Comparison of ENCODE assay signal across 32 cellular contexts in the genomic region with DNA sequence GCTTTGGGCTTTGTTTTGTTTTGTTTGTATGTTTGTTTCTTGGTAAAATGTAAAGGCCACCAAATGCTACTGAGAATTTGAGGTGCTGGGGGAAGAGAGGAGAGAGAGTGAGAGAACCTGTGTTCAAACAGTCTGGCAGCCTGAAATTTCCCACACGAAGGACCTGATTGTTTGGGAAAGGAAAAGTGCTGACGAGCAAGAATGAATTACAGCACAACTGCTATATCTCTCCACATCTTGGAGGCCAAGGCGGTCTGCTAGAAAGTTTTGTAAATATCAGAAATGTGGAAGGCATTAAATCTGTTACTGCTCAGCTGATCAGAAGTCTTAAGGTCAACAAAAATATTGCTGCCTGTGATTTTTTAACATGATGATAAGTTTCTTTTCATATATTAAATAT.
DNase-seq lines count a peak whose midpoint lies in the region; ATAC-seq, FAIRE-seq and TF ChIP-seq lines count a peak whose summit lies in the region.
"Had no signal": no experiment of that assay in that cellular context is flagged by ENCODE, and none has a peak within 500 bp of the region (broad histone marks: within the 10 kb centered on the region; RNA-seq: fewer than 3 reads in every experiment).

No MANE protein-coding gene starts in this region.

- in situ Hi-C loops in HepG2 (cut with HindIII; ENCODE audit: extremely low pct_ligation_motif_present, low pct_unique_long_range_greater_than_20kb): no loop called here

- peaks cover 2% of the 10 kb centered on the region for H3K79me1 ChIP-seq in trophoblast cell (ENCODE audit: low read length)

- no peak overlapping the region for H2AFZ ChIP-seq in HepG2 (ENCODE audit: low read length)
- H2AFZ ChIP-seq in hepatocyte: no peak overlapping the region
- H2AFZ ChIP-seq in trophoblast cell (ENCODE audit: insufficient read depth, low read length, poor library complexity): no peak overlapping the region
- H2AFZ ChIP-seq: GM23248, PC-9 had no signal

- no peak overlapping the region for H3K18ac ChIP-seq in trophoblast cell (ENCODE audit: low read length)

- BruUV-seq in HepG2 (replicated peaks; lab: Mats Ljungman, UMichigan): no TSS peak

- H3K79me2 ChIP-seq in HepG2 (ENCODE audit: insufficient read depth, low read length) (no peaks in the 10 kb centered on the region), hepatocyte (peaks cover 12% of the 10 kb centered on the region), trophoblast cell (ENCODE audit: control insufficient read depth, insufficient read depth, low read length, poor library complexity) (peaks cover 3% of the 10 kb centered on the region)

- H3K9me2 ChIP-seq in hepatocyte (replicated peaks; ENCODE audit: insufficient read depth): no peaks in the 10 kb centered on the region

- POLR2A ChIA-PET in HepG2 (lab: Yijun Ruan, JAX): no interaction called here

- 13% methylated on average over 3 of the region's 3 CpGs for WGBS in HepG2 (ENCODE audit: low lambda C conversion rate)
- 52% methylated on average over 3 of the region's 3 CpGs for WGBS in right lobe of liver (ENCODE audit: insufficient coverage, low coverage, low lambda C conversion rate, missing lambda C conversion rate)
- 33% methylated on average over 3 of the region's 3 CpGs for WGBS in hepatocyte (ENCODE audit: low lambda C conversion rate, missing lambda C conversion rate)
- WGBS in trophoblast cell (ENCODE audit: extremely low coverage, insufficient coverage, insufficient read length): no CpG with 5 or more reads among the region's 3 CpGs

- TF ChIP-seq POLR2A in HepG2 (IDR thresholded peaks at IDR 0.05; ENCODE audit: insufficient read depth in 1 of 2, low read depth in 2 of 2, low read length in 2 of 2) (no peak), right lobe of liver (IDR thresholded peaks at IDR 0.05) (no peak)

- H3K36me3 ChIP-seq in HepG2 (replicated peaks in 1 of 2; ENCODE audit: control insufficient read depth in 1 of 2, insufficient read depth in 2 of 2, low read length in 2 of 2) (no peaks in the 10 kb centered on the region), right lobe of liver (no peaks in the 10 kb centered on the region), hepatocyte (replicated peaks; ENCODE audit: insufficient read depth, low read depth) (no peaks in the 10 kb centered on the region), trophoblast cell (ENCODE audit: control insufficient read depth in 1 of 2, insufficient read depth in 2 of 2, low read length in 2 of 2) (peaks cover 3 to 6% of the 10 kb centered on the region in 2 experiments)
- H3K36me3 ChIP-seq: esophagus muscularis mucosa had no signal

- H3K27me3 ChIP-seq in HepG2 (ENCODE audit: control insufficient read depth in 1 of 2, insufficient read depth in 2 of 2, low read length in 2 of 2) (peaks cover 0 to 6% of the 10 kb centered on the region in 2 experiments; a peak in 1 of 5 replicates), right lobe of liver (no peaks in the 10 kb centered on the region), hepatocyte (no peaks in the 10 kb centered on the region), trophoblast cell (ENCODE audit: insufficient read depth, low read length) (no peaks in the 10 kb centered on the region)
- H3K27me3 ChIP-seq: esophagus muscularis mucosa had no signal

- TF ChIP-seq CTCF in HepG2 (CRISPR knock-in tag; IDR thresholded peaks at IDR 0.05) (no peak), right lobe of liver (IDR thresholded peaks at IDR 0.05) (no peak), hepatocyte (IDR thresholded peaks at IDR 0.05; ENCODE audit: poor library complexity) (no peak)

- no peak for DNase-seq in HepG2 (ENCODE audit: low spot score)
- DNase-seq in right lobe of liver: no peak
- DNase-seq in hepatocyte (ENCODE audit: low spot score): no peak
- DNase-seq in trophoblast cell: no peak
- DNase-seq in NCI-H69 (lab: John Stamatoyannopoulos, UW): no peak
- DNase-seq in hepatic stellate cell (ENCODE audit: low spot score): no peak
- DNase-seq: activated CD4-positive, alpha-beta T cell treated with anti-CD3 and anti-CD28 coated beads, Interleukin-2, amount 50 U/mL, for 4 hours; activated CD4-positive, CD25-positive, alpha-beta regulatory T cell; activated naive CD4-positive, alpha-beta T cell; activated naive CD8-positive, alpha-beta T cell treated with anti-CD3 and anti-CD28 coated beads, Interleukin-2, amount 50 U/mL, for 24 hours; activated T-cell treated with anti-CD3 and anti-CD28 coated beads, Interleukin-2, amount 50 U/mL, for 72 hours; AML-193; CD4-positive, alpha-beta T cell; central memory CD4-positive, alpha-beta T cell; DND-41; hippocampal formation; NCI-H1092; NCI-H1694; NCI-H524; PC-9; Right ventricle myocardium superior; stimulated activated CD4-positive, alpha-beta T cell treated with anti-CD3 and anti-CD28 coated beads, Interleukin-1b, Interleukin-23, amount 100 ng/mL, for 48 hours; stimulated activated naive CD4-positive, alpha-beta T cell treated with Interleukin-2 at 50 U/mL for 16 hours; T-helper 17 cell had no signal

- H3K27ac ChIP-seq in HepG2 (ENCODE audit: extremely low read length, insufficient read depth, low read length): no peak overlapping the region
- H3K27ac ChIP-seq in right lobe of liver: no peak overlapping the region
- H3K27ac ChIP-seq in hepatocyte: peak overlapping the region; percentile 11
- H3K27ac ChIP-seq in trophoblast cell (ENCODE audit: low read depth, low read length): peak overlapping the region; percentile 12
- H3K27ac ChIP-seq: esophagus muscularis mucosa, GM23248, PC-9 had no signal

- peaks cover 11% of the 10 kb centered on the region for H3K4me1 ChIP-seq in HepG2 (ENCODE audit: insufficient read depth, low read length)
- peaks cover 0 to 7% (median 4%) of the 10 kb centered on the region in 4 donors for H3K4me1 ChIP-seq in right lobe of liver
- H3K4me1 ChIP-seq in hepatocyte (ENCODE audit: insufficient read depth): peaks cover 11% of the 10 kb centered on the region
- peaks cover 0 to 14% of the 10 kb centered on the region in 2 experiments for H3K4me1 ChIP-seq in trophoblast cell (ENCODE audit: control insufficient read depth in 1 of 2, insufficient read depth in 2 of 2, low read length in 2 of 2)

- H3K4ac ChIP-seq in trophoblast cell (ENCODE audit: low read depth, low read length): no peak overlapping the region

- H3K9ac ChIP-seq in HepG2 (ENCODE audit: insufficient read depth, low read depth, low read length): no peak overlapping the region
- H3K9ac ChIP-seq in trophoblast cell (ENCODE audit: low read length): no peak overlapping the region
- H3K9ac ChIP-seq: GM23248 had no signal

- FAIRE-seq in HepG2 (lab: Jason Lieb, UNC): no peak
- FAIRE-seq: D721Med, frontal cortex, TTC549, urothelium cell line had no signal

- CTCF ChIA-PET in HepG2 (lab: Yijun Ruan, JAX; ENCODE audit: low intra/inter-chr PET ratio, low total read pairs): no interaction called here

- H3K4me3 ChIP-seq in HepG2 (replicated peaks in 1 of 3; ENCODE audit: insufficient read depth in 1 of 3, low read depth in 2 of 3, low read length in 3 of 3) (no peak overlapping the region), right lobe of liver (no peak overlapping the region), hepatocyte (no peak overlapping the region), trophoblast cell (ENCODE audit: low read depth, low read length) (no peak overlapping the region)
- H3K4me3 ChIP-seq: esophagus muscularis mucosa, GM23248, PC-9 had no signal

- no peak for ATAC-seq in HepG2
- ATAC-seq in right lobe of liver: no peak
- ATAC-seq in GM19351 (IDR thresholded peaks at IDR 0.05; ENCODE audit: unreplicated experiment): no peak
- ATAC-seq in HG03159 (IDR thresholded peaks at IDR 0.05; ENCODE audit: unreplicated experiment): no peak
- ATAC-seq: activated naive CD8-positive, alpha-beta T cell treated with anti-CD3 and anti-CD28 coated beads, Interleukin-2, amount 50 U/mL, for 24 hours; activated T-cell treated with anti-CD3 and anti-CD28 coated beads, Interleukin-2, amount 50 U/mL, for 72 hours; T-helper 17 cell had no signal

- no peak overlapping the region for H3K14ac ChIP-seq in trophoblast cell (ENCODE audit: low read length)

- intact Hi-C loops in HepG2 (cut with micrococcal nuclease; ENCODE audit: unreplicated experiment) (no loop called here), right lobe of liver (cut with DNase I) (no loop called here)

- H4K12ac ChIP-seq in trophoblast cell (ENCODE audit: low read depth, low read length): no peak overlapping the region

- no peak overlapping the region for H2BK5ac ChIP-seq in trophoblast cell (ENCODE audit: low read depth, low read length, poor library complexity)

- TF ChIP-seq EP300 in HepG2 (IDR thresholded peaks at IDR 0.05; ENCODE audit: low read depth in 2 of 2, low read length in 2 of 2): no peak
- TF ChIP-seq EP300 in HepG2 (CRISPR knock-in tag; IDR thresholded peaks at IDR 0.05; ENCODE audit: borderline replicate concordance): no peak

- H2BK12ac ChIP-seq in trophoblast cell (ENCODE audit: low read length): no peak overlapping the region

- no peak overlapping the region for H2BK120ac ChIP-seq in trophoblast cell (ENCODE audit: insufficient read depth, low read length, poor library complexity)

- no peak overlapping the region for H2AK5ac ChIP-seq in trophoblast cell (ENCODE audit: low read length)

- TF ChIP-seq RAD21 in HepG2 (CRISPR knock-in tag; IDR thresholded peaks at IDR 0.05): no peak

- H4K8ac ChIP-seq in trophoblast cell (ENCODE audit: low read depth, low read length): no peak overlapping the region

- H3K23ac ChIP-seq in trophoblast cell (ENCODE audit: low read length): no peak overlapping the region

- H3K4me2 ChIP-seq in HepG2 (ENCODE audit: low read depth, low read length) (no peak overlapping the region), hepatocyte (peak overlapping the region; percentile 37), trophoblast cell (ENCODE audit: low read length) (no peak overlapping the region)
- H3K4me2 ChIP-seq: PC-9 had no signal

- H4K20me1 ChIP-seq in HepG2 (ENCODE audit: insufficient read depth, low read length): no peaks in the 10 kb centered on the region
- no peaks in the 10 kb centered on the region for H4K20me1 ChIP-seq in hepatocyte (ENCODE audit: insufficient read depth, poor library complexity, severe bottlenecking)

- H4K91ac ChIP-seq in trophoblast cell (ENCODE audit: low read depth, low read length): no peak overlapping the region

- H3K9me3 ChIP-seq in HepG2 (ENCODE audit: low read length) (no peaks in the 10 kb centered on the region), right lobe of liver (no peaks in the 10 kb centered on the region), hepatocyte (ENCODE audit: low read depth) (no peaks in the 10 kb centered on the region), trophoblast cell (ENCODE audit: insufficient read depth, low read depth, low read length) (no peaks in the 10 kb centered on the region)
- H3K9me3 ChIP-seq: esophagus muscularis mucosa had no signal

TF ChIP-seq in HepG2, 621 proteins besides CTCF, POLR2A, EP300 and RAD21 (continues in another document):
- TF ChIP-seq, protein P1, sequence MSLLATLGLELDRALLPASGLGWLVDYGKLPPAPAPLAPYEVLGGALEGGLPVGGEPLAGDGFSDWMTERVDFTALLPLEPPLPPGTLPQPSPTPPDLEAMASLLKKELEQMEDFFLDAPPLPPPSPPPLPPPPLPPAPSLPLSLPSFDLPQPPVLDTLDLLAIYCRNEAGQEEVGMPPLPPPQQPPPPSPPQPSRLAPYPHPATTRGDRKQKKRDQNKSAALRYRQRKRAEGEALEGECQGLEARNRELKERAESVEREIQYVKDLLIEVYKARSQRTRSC (CRISPR knock-in tag; IDR thresholded peaks at IDR 0.05; ENCODE audit: low read depth): no peak

Comparison
In these comparisons a context has a peak if more than half of its experiments do, and no peak if none do; other contexts are left out.
1. H3K27ac ChIP-seq: peak in hepatocyte (single experiment) and trophoblast cell (single experiment); none in HepG2 (single experiment) and right lobe of liver (0 of 3).